Comparison of ENCODE assay signal across 18 cellular contexts in genomic region chr11:8213390-8213789, GRCh38. TPM values are rescaled to one million over a fixed set of nuclear protein-coding genes. Genes with fewer than 3 reads are reported as not detected.
DNase-seq lines count a peak whose midpoint lies in the region; ATAC-seq and TF ChIP-seq lines count a peak whose summit lies in the region.
"Had no signal": no experiment of that assay in that cellular context is flagged by ENCODE, and none has a peak within 500 bp of the region (broad histone marks: within the 10 kb centered on the region; RNA-seq: fewer than 3 reads in every experiment).

No MANE protein-coding gene starts in this region.

- BruUV-seq in PC-3 (replicated peaks; lab: Mats Ljungman, UMichigan) = no TSS peak

- TF ChIP-seq CTCF in PC-3 (conservative IDR thresholded peaks at IDR 0.05; ENCODE audit: low read depth, low read length) = no peak

- H3K27me3 ChIP-seq in PC-3 (ENCODE audit: low read length) = peaks cover 12% of the 10 kb centered on the region; the same call in 1 of the 2 replicates
- H3K27me3 ChIP-seq: BE2C had no signal

- no peak overlapping the region for H3K4me2 ChIP-seq in PC-3 (ENCODE audit: low read length)

- intact Hi-C loops in PC-3 (cut with micrococcal nuclease) (no loop called here), posterior vena cava (cut with DNase I) (no loop called here)

- DNase-seq in PC-3 = peak; percentile 21
- no peak for DNase-seq in left lobe of liver (ENCODE audit: low spot score)
- DNase-seq in posterior vena cava (ENCODE audit: low spot score) = peak; percentile 46
- DNase-seq in midbrain (lab: John Stamatoyannopoulos, UW) = no peak
- DNase-seq in D341Med (ENCODE audit: low spot score) = no peak
- DNase-seq: BE2C; C1 segment of cervical spinal cord; CD4-positive, alpha-beta T cell; DND-41; EL; GM23248; KBM-7 had no signal

- H3K9me2 ChIP-seq in PC-3 (replicated peaks; ENCODE audit: low read length) = no peaks in the 10 kb centered on the region

- no peaks in the 10 kb centered on the region for H3K9me3 ChIP-seq in PC-3 (ENCODE audit: low read length)
- H3K9me3 ChIP-seq: BE2C, HAP-1 had no signal

- no peak overlapping the region for H3K27ac ChIP-seq in PC-3 (ENCODE audit: low read length)
- H3K27ac ChIP-seq: GM23248 had no signal

- no peaks in the 10 kb centered on the region; the same call in 1 of the 2 replicates for H3K36me3 ChIP-seq in PC-3 (ENCODE audit: low read depth, low read length)
- H3K36me3 ChIP-seq: BE2C, HAP-1 had no signal

- H3K9ac ChIP-seq in PC-3 (ENCODE audit: low read length) = no peak overlapping the region
- H3K9ac ChIP-seq: GM23248 had no signal

- H3F3A ChIP-seq in PC-3 (ENCODE audit: low read length, unreplicated experiment) = no peaks in the 10 kb centered on the region

- no peak overlapping the region for H3K4me3 ChIP-seq in PC-3 (ENCODE audit: low read length)
- H3K4me3 ChIP-seq: GM23248, HAP-1 had no signal

- POLR2A ChIA-PET in PC-3 (lab: Charles Lee; ENCODE audit: unreplicated experiment) = no interaction called here

- no peaks in the 10 kb centered on the region for H3K4me1 ChIP-seq in PC-3 (ENCODE audit: insufficient read depth, low read length)
- H3K4me1 ChIP-seq: BE2C, HAP-1 had no signal

- ATAC-seq in PC-3 (no peak), esophagus mucosa (peak; percentile 33), left lobe of liver (peak; percentile 18), HG02970 (IDR thresholded peaks at IDR 0.05; ENCODE audit: low FRiP score, unreplicated experiment) (no peak), HG03025 (IDR thresholded peaks at IDR 0.05; ENCODE audit: low FRiP score, unreplicated experiment) (no peak)
- ATAC-seq: HepG2 had no signal

- no peak overlapping the region for H2AFZ ChIP-seq in PC-3 (ENCODE audit: low read length)
- H2AFZ ChIP-seq: GM23248 had no signal

- H4K20me1 ChIP-seq in PC-3 (ENCODE audit: low read length) = no peaks in the 10 kb centered on the region

- H3K79me2 ChIP-seq in PC-3 (ENCODE audit: low read length) = no peaks in the 10 kb centered on the region

- CTCF ChIA-PET in PC-3 (lab: Charles Lee) = no interaction called here

RNA-seq across cellular contexts. Expression of gene RIC3, which starts 44.6 kb away (rescaled TPM):
- total RNA-seq in PC-3 (2014; rRNA removed) = not detected in 2 replicates
- total RNA-seq in esophagus mucosa = 4.7 TPM
- total RNA-seq in left lobe of liver = 3.4 TPM
- 1 to 10 TPM; 6.0 to 7.7 TPM for total RNA-seq in posterior vena cava
- total RNA-seq: G401, GM23248, HepG2 had no signal

RNA-seq across cellular contexts. Expression of gene LMO1, which starts 50.3 kb away (rescaled TPM):
- total RNA-seq in PC-3 (2014; rRNA removed) (0.15 TPM in 1 of 2 replicates, not detected in the other), esophagus mucosa (not detected), left lobe of liver (not detected), posterior vena cava (under 1 TPM in 1 of 2 donors, not detected in 1; 0.38 TPM)
- total RNA-seq: CD4-positive, alpha-beta T cell; G401; GM23248; HepG2 had no signal

Comparison
In these comparisons a context has a peak if more than half of its experiments do, and no peak if none do; other contexts are left out.
1. ATAC-seq: peak in esophagus mucosa (single experiment) and left lobe of liver (single experiment); none in PC-3 (single experiment), HG02970 (single experiment) and HG03025 (single experiment).
2. DNase-seq: peak in PC-3 (single experiment) and posterior vena cava (single experiment); none in left lobe of liver (single experiment), midbrain (single experiment) and D341Med (single experiment).